In genomic region chr1:114236517-114236916, GRCh38 we compare ENCODE assay signal across 28 cellular contexts.
"Had no signal": no experiment of that assay in that cellular context is flagged by ENCODE, and none has a peak within 500 bp of the region (broad histone marks: within the 10 kb centered on the region; RNA-seq: fewer than 3 reads in every experiment).

No MANE protein-coding gene starts in this region.

- H3K27ac ChIP-seq: hepatocyte, left lung, neural progenitor cell, ovary, tibial nerve, vagina had no signal

- DNase-seq: kidney glomerular epithelial cell; left lung; mesendoderm; naive B cell; natural killer cell; nephron progenitor cell; ovary; retina; right cardiac atrium; stimulated activated CD4-positive, alpha-beta T cell treated with anti-CD3 and anti-CD28 coated beads, Interleukin-1b, Interleukin-23, amount 100 ng/mL, for 48 hours; stimulated activated CD4-positive, alpha-beta T cell treated with anti-CD3 and anti-CD28 coated beads, Interleukin-2, amount 100 ng/mL, for 48 hours; stimulated activated CD4-positive, alpha-beta T cell treated with anti-CD3 and anti-CD28 coated beads, Interleukin-4, amount 100 ng/mL, for 4 hours; stimulated activated CD8-positive, alpha-beta memory T cell treated with anti-CD3 and anti-CD28 coated beads, Interleukin-4, amount 100 ng/mL, for 48 hours; stimulated activated naive CD4-positive, alpha-beta T cell treated with Interleukin-2 at 50 U/mL for 16 hours; stimulated activated naive CD8-positive, alpha-beta T cell treated with anti-CD3 and anti-CD28 coated beads, Interleukin-15, amount 100 ng/mL, for 72 hours; substantia nigra had no signal

- H3K9me3 ChIP-seq: left lung, ovary, vagina had no signal

- H3K36me3 ChIP-seq: heart right ventricle, left lung, neural progenitor cell, ovary, tibial nerve, vagina had no signal

- H3K27me3 ChIP-seq: hepatocyte, left lung, neural progenitor cell, ovary, tibial nerve, vagina had no signal

- H3K4me3 ChIP-seq: heart right ventricle, hepatocyte, left lung, lung, neural progenitor cell, ovary, smooth muscle cell, tibial nerve, vagina had no signal

- H3K4me1 ChIP-seq: neural progenitor cell, tibial nerve, vagina had no signal

- H3K27ac Mint-ChIP-seq: mesothelial cell of epicardium; naive B cell; natural killer cell; nephron progenitor cell; neural progenitor cell; progenitor cell of endocrine pancreas; stimulated activated memory B cell treated with anti-CD40 and anti-IgM and Interleukin-4, amounts not matched to agents 10 μg/mL and 1 μg/mL and 100 μg/mL, for 72 hours; stimulated activated naive CD8-positive, alpha-beta T cell treated with anti-CD3 and anti-CD28 coated beads, Interleukin-15, amount 100 ng/mL, for 72 hours; type B pancreatic cell had no signal

- H3K36me3 Mint-ChIP-seq: natural killer cell; neural progenitor cell; stimulated activated memory B cell treated with anti-CD40 and anti-IgM and Interleukin-4, amounts not matched to agents 10 μg/mL and 1 μg/mL and 100 μg/mL, for 72 hours; type B pancreatic cell had no signal

- H3K27me3 Mint-ChIP-seq: stimulated activated naive CD8-positive, alpha-beta T cell treated with anti-CD3 and anti-CD28 coated beads, Interleukin-15, amount 100 ng/mL, for 72 hours had no signal

- H3K9me3 Mint-ChIP-seq: natural killer cell; stimulated activated memory B cell treated with anti-CD40 and anti-IgM and Interleukin-4, amounts not matched to agents 10 μg/mL and 1 μg/mL and 100 μg/mL, for 72 hours; type B pancreatic cell had no signal

- ATAC-seq: natural killer cell; sciatic nerve; stimulated activated memory B cell treated with anti-CD40 and anti-IgM and Interleukin-4, amounts not matched to agents 10 μg/mL and 1 μg/mL and 100 μg/mL, for 72 hours; stimulated activated naive CD8-positive, alpha-beta T cell treated with anti-CD3 and anti-CD28 coated beads, Interleukin-15, amount 100 ng/mL, for 72 hours had no signal

- H3K4me3 Mint-ChIP-seq: mesothelial cell of epicardium; naive B cell; natural killer cell; nephron progenitor cell; neural progenitor cell; stimulated activated memory B cell treated with anti-CD40 and anti-IgM and Interleukin-4, amounts not matched to agents 10 μg/mL and 1 μg/mL and 100 μg/mL, for 72 hours; stimulated activated naive CD8-positive, alpha-beta T cell treated with anti-CD3 and anti-CD28 coated beads, Interleukin-15, amount 100 ng/mL, for 72 hours; type B pancreatic cell had no signal
